Comparison of ENCODE assay signal across 8 cellular contexts in the genomic region with DNA sequence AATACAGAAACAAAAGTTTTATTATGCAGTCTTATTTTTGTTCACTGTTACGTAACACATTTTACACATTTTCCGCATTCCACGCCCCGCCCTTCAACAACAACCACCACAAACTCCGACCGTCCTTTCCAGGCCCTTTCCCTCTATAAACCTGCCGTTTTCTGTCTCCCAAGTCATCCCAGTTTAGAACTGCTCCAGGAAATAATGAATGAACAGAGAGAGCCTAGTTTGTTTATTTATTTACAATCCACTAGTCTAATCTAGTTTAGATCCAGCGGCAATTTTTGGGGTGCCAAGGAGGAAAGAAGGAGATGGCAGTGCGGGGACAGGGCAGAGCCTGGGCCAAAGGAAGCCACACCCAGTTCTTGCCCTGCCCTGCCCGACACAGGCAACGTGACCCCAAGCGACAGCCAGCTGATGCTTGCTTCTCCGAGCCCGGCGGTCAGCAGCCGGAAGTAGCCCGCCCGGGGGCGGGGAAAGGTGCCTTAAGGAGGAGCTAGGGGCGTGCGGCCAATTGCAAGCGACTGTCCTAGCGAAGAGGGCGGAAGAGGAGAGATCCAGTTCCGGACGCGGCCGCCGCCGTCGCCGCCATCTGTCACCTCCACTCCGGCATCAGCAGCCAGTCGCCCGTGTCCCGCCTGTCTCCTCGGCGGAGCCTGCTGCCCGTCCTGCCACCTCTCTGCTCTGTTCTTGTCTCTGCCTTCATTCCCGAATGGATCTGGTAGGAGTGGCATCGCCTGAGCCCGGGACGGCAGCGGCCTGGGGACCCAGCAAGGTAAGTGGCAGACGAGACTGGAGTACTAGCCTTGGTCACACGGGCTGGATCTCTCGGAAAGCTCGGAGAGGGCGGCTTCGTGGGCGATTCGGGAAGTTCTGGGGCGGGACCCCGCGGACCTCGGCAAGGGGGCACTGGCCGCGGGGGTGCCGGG. TPM values are rescaled to one million over a fixed set of nuclear protein-coding genes. Genes with fewer than 3 reads are reported as not detected.
DNase-seq lines count a peak whose midpoint lies in the region; ATAC-seq, FAIRE-seq and TF ChIP-seq lines count a peak whose summit lies in the region.

A gene with protein sequence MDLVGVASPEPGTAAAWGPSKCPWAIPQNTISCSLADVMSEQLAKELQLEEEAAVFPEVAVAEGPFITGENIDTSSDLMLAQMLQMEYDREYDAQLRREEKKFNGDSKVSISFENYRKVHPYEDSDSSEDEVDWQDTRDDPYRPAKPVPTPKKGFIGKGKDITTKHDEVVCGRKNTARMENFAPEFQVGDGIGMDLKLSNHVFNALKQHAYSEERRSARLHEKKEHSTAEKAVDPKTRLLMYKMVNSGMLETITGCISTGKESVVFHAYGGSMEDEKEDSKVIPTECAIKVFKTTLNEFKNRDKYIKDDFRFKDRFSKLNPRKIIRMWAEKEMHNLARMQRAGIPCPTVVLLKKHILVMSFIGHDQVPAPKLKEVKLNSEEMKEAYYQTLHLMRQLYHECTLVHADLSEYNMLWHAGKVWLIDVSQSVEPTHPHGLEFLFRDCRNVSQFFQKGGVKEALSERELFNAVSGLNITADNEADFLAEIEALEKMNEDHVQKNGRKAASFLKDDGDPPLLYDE (plus strand): TSS at position 560 of the 929 bp plus-strand sequence. CDS start 153 bp downstream, at position 713.

- peak; percentile 21 for FAIRE-seq in endometrium (lab: Jason Lieb, UNC)

- H3K9me3 ChIP-seq in HUES64 (ENCODE audit: insufficient read depth, low read depth, low read length): no peaks in the 10 kb centered on the region
- 0 out of 2 replicates have a peak, but pooled peaks cover 3% of the 10 kb centered on the region for H3K9me3 ChIP-seq in OCI-LY1 (ENCODE audit: low read length)

- WGBS in HUES64: 4% methylated on average over 59 of the region's 59 CpGs

- H3K27me3 Mint-ChIP-seq in Calu3 (ENCODE audit: unreplicated experiment) (no peaks in the 10 kb centered on the region), mesothelial cell of epicardium (ENCODE audit: low read depth) (no peaks in the 10 kb centered on the region)

- H3F3A ChIP-seq in OCI-LY1 (ENCODE audit: insufficient read depth, low read length): no peaks in the 10 kb centered on the region

- H3K9ac ChIP-seq in HUES64 (ENCODE audit: low read depth, low read length): peak within 1 kb of the TSS; percentile 62
- peak within 1 kb of the TSS; percentile 79 for H3K9ac ChIP-seq in OCI-LY1 (ENCODE audit: low read length)

- H3K4me2 ChIP-seq in OCI-LY1 (ENCODE audit: low read length): peak within 1 kb of the TSS; percentile 77

- no peak for TF ChIP-seq CTCF in Calu3 (IDR thresholded peaks at IDR 0.05; ENCODE audit: unreplicated experiment)
- no peak for TF ChIP-seq CTCF in OCI-LY1 (IDR thresholded peaks at IDR 0.05; ENCODE audit: low read length)
- TF ChIP-seq CTCF in mesothelial cell of epicardium (IDR thresholded peaks at IDR 0.05; ENCODE audit: unreplicated experiment): no peak

- ATAC-seq in GM21447 (IDR thresholded peaks at IDR 0.05; ENCODE audit: unreplicated experiment): peak; percentile 95

- H3K36me3 Mint-ChIP-seq in Calu3 (ENCODE audit: insufficient read depth, unreplicated experiment) (peaks cover 37% of the 10 kb centered on the region), mesothelial cell of epicardium (no peaks in the 10 kb centered on the region)

- TSS peak; percentile 38 for BruUV-seq in Calu3 (replicated peaks; lab: Mats Ljungman, UMichigan)

- H3K4me1 Mint-ChIP-seq in Calu3 (ENCODE audit: low read depth, unreplicated experiment) (peaks cover 30% of the 10 kb centered on the region), mesothelial cell of epicardium (peaks cover 24% of the 10 kb centered on the region)

- H4K20me1 ChIP-seq in OCI-LY1 (ENCODE audit: insufficient read depth, low read length): no peaks in the 10 kb centered on the region; the same call in 1 of the 2 replicates

- H3K9me2 ChIP-seq in OCI-LY1 (ENCODE audit: low read depth, low read length): no peaks in the 10 kb centered on the region

- no peaks in the 10 kb centered on the region; the same call in 1 of the 2 replicates for H3K36me3 ChIP-seq in HUES64 (ENCODE audit: insufficient read depth, low read length)
- 0 out of 2 replicates have a peak, but pooled peaks cover 7% of the 10 kb centered on the region for H3K36me3 ChIP-seq in OCI-LY1 (ENCODE audit: insufficient read depth, low read length)

- peak within 1 kb of the TSS; percentile 100 for H3K4me3 ChIP-seq in HUES64 (ENCODE audit: low read length)
- peak within 1 kb of the TSS; percentile 80 for H3K4me3 ChIP-seq in OCI-LY1 (ENCODE audit: low read depth, low read length, poor library complexity, severe bottlenecking)

- peak within 1 kb of the TSS; percentile 83 for H3K4me3 Mint-ChIP-seq in Calu3 (ENCODE audit: low read depth, unreplicated experiment)
- peak within 1 kb of the TSS; percentile 99 for H3K4me3 Mint-ChIP-seq in mesothelial cell of epicardium

- H3K4me1 ChIP-seq in HUES64 (ENCODE audit: insufficient read depth, low read length) (peaks cover 13% of the 10 kb centered on the region), OCI-LY1 (ENCODE audit: insufficient read depth, low read length, severe bottlenecking) (peaks cover 45% of the 10 kb centered on the region)

- no peaks in the 10 kb centered on the region for H3K9me3 Mint-ChIP-seq in Calu3 (ENCODE audit: low read depth, unreplicated experiment)
- no peaks in the 10 kb centered on the region for H3K9me3 Mint-ChIP-seq in mesothelial cell of epicardium

- H3K79me2 ChIP-seq in OCI-LY1 (ENCODE audit: insufficient read depth, low read length): peaks cover 42% of the 10 kb centered on the region

- no peaks in the 10 kb centered on the region for H3K27me3 ChIP-seq in HUES64 (ENCODE audit: insufficient read depth, low read length)
- H3K27me3 ChIP-seq in OCI-LY1 (ENCODE audit: insufficient read depth, low read length): no peaks in the 10 kb centered on the region

- CTCF ChIA-PET in Calu3 (lab: Charles Lee): interaction anchor here (0.6 to 1.5 kb wide), 4 partner anchors 10 to 577 kb away, joined by 3 to 7 read pairs (median 4); no protein-coding TSS in a partner anchor

- peak within 1 kb of the TSS; percentile 84 for H2AFZ ChIP-seq in OCI-LY1 (ENCODE audit: low read length)

- H3K27ac ChIP-seq in HUES64 (ENCODE audit: low read depth, low read length) (peak within 1 kb of the TSS; percentile 69; the same call in 1 of the 2 replicates), OCI-LY1 (ENCODE audit: low read depth, low read length, poor library complexity, severe bottlenecking) (peak within 1 kb of the TSS; percentile 40)

- intact Hi-C loops in Calu3 (cut with micrococcal nuclease; ENCODE audit: unreplicated experiment): no loop called here

- H3K27ac Mint-ChIP-seq in Calu3 (ENCODE audit: unreplicated experiment) (peak within 1 kb of the TSS; percentile 92), mesothelial cell of epicardium (peak within 1 kb of the TSS; percentile 97)

- DNase-seq in Calu3 (peak; percentile 98), mesothelial cell of epicardium (ENCODE audit: low spot score in 2 of 2, unreplicated experiment in 2 of 2) (peak; percentile 81 to 89)
- peak; percentile 85 for DNase-seq in activated CD8-positive, alpha-beta memory T cell treated with anti-CD3 and anti-CD28 coated beads, Interleukin-2, amount 50 U/mL, for 4 hours
- DNase-seq in stimulated activated CD8-positive, alpha-beta memory T cell treated with anti-CD3 and anti-CD28 coated beads, Interleukin-15, amount 100 ng/mL, for 48 hours (ENCODE audit: low read depth in 2 of 2): peak; percentile 93 to 95

RNA-seq across cellular contexts. Expression of the gene that starts here (rescaled TPM):
- 91.1 and 96.7 TPM in 2 replicates for total RNA-seq in Calu3 (2022)
- 28.7 TPM for polyA plus RNA-seq in HUES64 (2013, experiment 1 of 2)
- 21.6 TPM for polyA plus RNA-seq in HUES64 (2013, experiment 2 of 2)
- total RNA-seq in mesothelial cell of epicardium: 41.7 to 44.2 TPM (median 42.0 TPM) in 3 replicates

Comparison
In these comparisons a context has a peak if more than half of its experiments do, and no peak if none do; other contexts are left out.
1. Peak in every context shown above with its lines: DNase-seq, ATAC-seq, H3K4me3 ChIP-seq and H3K27ac ChIP-seq.